Comparison of ENCODE assay signal across 15 cellular contexts in genomic region chr5:55918097-55919035, GRCh38.
A peak's percentile ranks its signal among the peaks of the same experiment; 100 is the strongest.
DNase-seq lines count a peak whose midpoint lies in the region; ATAC-seq and TF ChIP-seq lines count a peak whose summit lies in the region.
"Had no signal": no experiment of that assay in that cellular context is flagged by ENCODE, and none has a peak within 500 bp of the region (broad histone marks: within the 10 kb centered on the region; RNA-seq: fewer than 3 reads in every experiment).

No MANE protein-coding gene starts in this region.

- TF ChIP-seq RAD21 in liver (IDR thresholded peaks at IDR 0.05) (peak in 1 of 2 donors; percentile 4), SK-N-SH (IDR thresholded peaks at IDR 0.05; ENCODE audit: low read length) (no peak)

- H3K79me2 ChIP-seq in SK-N-SH (ENCODE audit: insufficient read depth) = no peaks in the 10 kb centered on the region

- CTCF ChIA-PET in Caco-2 (lab: Charles Lee) (no interaction called here), SK-N-SH (lab: Yijun Ruan, JAX) (no interaction called here)

- H3K4me3 ChIP-seq in Caco-2 (ENCODE audit: low read depth, low read length) (no peak overlapping the region), liver (ENCODE audit: low read depth in 1 of 3, low read length in 3 of 3) (no peak overlapping the region), SK-N-SH (ENCODE audit: low read depth in 2 of 2, low read length in 1 of 2) (no peak overlapping the region)
- H3K4me3 ChIP-seq: tibial nerve had no signal

- peaks cover 44% of the 10 kb centered on the region for H3K4me1 Mint-ChIP-seq in Caco-2 (ENCODE audit: low read depth, unreplicated experiment)
- peaks cover 10% of the 10 kb centered on the region for H3K4me1 Mint-ChIP-seq in activated T-helper 17 cell treated with anti-CD3 and anti-CD28 coated beads, Interleukin-2, amount 50 U/mL, for 72 hours

- H3K27me3 Mint-ChIP-seq in Caco-2 (ENCODE audit: insufficient read depth, unreplicated experiment) = no peaks in the 10 kb centered on the region
- no peaks in the 10 kb centered on the region for H3K27me3 Mint-ChIP-seq in activated T-helper 17 cell treated with anti-CD3 and anti-CD28 coated beads, Interleukin-2, amount 50 U/mL, for 72 hours
- H3K27me3 Mint-ChIP-seq: central memory CD8-positive, alpha-beta T cell had no signal

- peak; percentile 45 for DNase-seq in ACHN
- DNase-seq in Caco-2 = peak in 1 of 2 experiments; percentile 53
- DNase-seq in SK-N-SH = no peak
- no peak for DNase-seq in substantia nigra (lab: John Stamatoyannopoulos, UW)
- DNase-seq: mammary epithelial cell, NCI-H187, NCI-H446 had no signal

- POLR2A ChIA-PET in Caco-2 (lab: Charles Lee) (interaction anchor here (0.7 kb wide), 1 partner anchor 14 kb away, joined by 3 read pairs; no protein-coding TSS in a partner anchor), SK-N-SH (lab: Yijun Ruan, JAX) (no interaction called here)

- intact Hi-C loops in Caco-2 (cut with micrococcal nuclease; ENCODE audit: unreplicated experiment) = no loop called here

- no peaks in the 10 kb centered on the region for H3F3A ChIP-seq in SK-N-SH (replicated peaks; ENCODE audit: insufficient read depth)

- H3K9ac ChIP-seq in liver (ENCODE audit: low read depth in 1 of 2, low read length in 2 of 2) (no peak overlapping the region), SK-N-SH (no peak overlapping the region)

- 91% methylated on average over 17 of the region's 17 CpGs for WGBS in liver
- 91% methylated on average over 17 of the region's 17 CpGs for WGBS in SK-N-SH (ENCODE audit: low lambda C conversion rate)

- no peaks in the 10 kb centered on the region for H3K36me3 ChIP-seq in Caco-2 (ENCODE audit: control insufficient read depth, insufficient read depth, low read length)
- no peaks in the 10 kb centered on the region for H3K36me3 ChIP-seq in liver (ENCODE audit: control insufficient read depth in 4 of 4, insufficient read depth in 3 of 4, low read depth in 1 of 4, low read length in 3 of 4)
- no peaks in the 10 kb centered on the region for H3K36me3 ChIP-seq in SK-N-SH (replicated peaks in 1 of 2; ENCODE audit: control insufficient read depth in 1 of 2, insufficient read depth in 2 of 2, low read length in 1 of 2)
- H3K36me3 ChIP-seq: tibial nerve had no signal

- H3K4me2 ChIP-seq in SK-N-SH = no peak overlapping the region

- TF ChIP-seq EP300 in SK-N-SH (IDR thresholded peaks at IDR 0.05; ENCODE audit: borderline replicate concordance in 1 of 2, low read depth in 1 of 2, low read length in 1 of 2) = no peak

- H3K9me2 ChIP-seq in SK-N-SH = no peaks in the 10 kb centered on the region

- in situ Hi-C loops in ACHN (cut with HindIII; ENCODE audit: low pct_ligation_motif_present, low pct_unique_long_range_greater_than_20kb, low sequenced_read_pairs) = no loop called here

- H2AFZ ChIP-seq in SK-N-SH (ENCODE audit: low read depth) = no peak overlapping the region

- H3K9me3 ChIP-seq in Caco-2 = no peaks in the 10 kb centered on the region
- H3K9me3 ChIP-seq in liver (ENCODE audit: control insufficient read depth in 4 of 4, low read length in 3 of 4) = no peaks in the 10 kb centered on the region
- no peaks in the 10 kb centered on the region for H3K9me3 ChIP-seq in SK-N-SH
- H3K9me3 ChIP-seq: tibial nerve had no signal

- H3K27ac ChIP-seq in liver (ENCODE audit: low read depth in 1 of 2, low read length in 2 of 2) = no peak overlapping the region
- no peak overlapping the region for H3K27ac ChIP-seq in SK-N-SH (ENCODE audit: low read depth in 2 of 2, low read length in 1 of 2)
- no peak overlapping the region for H3K27ac ChIP-seq in substantia nigra (ENCODE audit: low read depth, low read length, poor library complexity, severe bottlenecking)
- H3K27ac ChIP-seq: C4-2B, tibial nerve had no signal

- H3K4me1 ChIP-seq in Caco-2 (peaks cover 62% of the 10 kb centered on the region), liver (ENCODE audit: control insufficient read depth in 4 of 4, insufficient read depth in 4 of 4, low read length in 3 of 4) (no peaks in the 10 kb centered on the region), SK-N-SH (ENCODE audit: control insufficient read depth in 1 of 2, insufficient read depth in 2 of 2, low read depth in 1 of 2, low read length in 1 of 2) (no peaks in the 10 kb centered on the region)
- H3K4me1 ChIP-seq: tibial nerve had no signal

- H4K20me1 ChIP-seq in SK-N-SH (ENCODE audit: insufficient read depth) = no peaks in the 10 kb centered on the region

- peak; percentile 92 for ATAC-seq in activated T-helper 17 cell treated with anti-CD3 and anti-CD28 coated beads, Interleukin-2, amount 50 U/mL, for 72 hours (replicated peaks)
- no peak for ATAC-seq in HG02759 (IDR thresholded peaks at IDR 0.05; ENCODE audit: unreplicated experiment)
- no peak for ATAC-seq in HG03439 (IDR thresholded peaks at IDR 0.05; ENCODE audit: unreplicated experiment)

- TF ChIP-seq CTCF in Caco-2 (IDR thresholded peaks at IDR 0.05; ENCODE audit: insufficient read depth in 1 of 2, low read depth in 1 of 2, low read length in 1 of 2, severe bottlenecking in 1 of 2, unreplicated experiment in 1 of 2) = peak in 1 of 2 experiments; percentile 1
- no peak for TF ChIP-seq CTCF in liver (IDR thresholded peaks at IDR 0.05; ENCODE audit: low read depth, low read length, missing input control)
- no peak for TF ChIP-seq CTCF in SK-N-SH (IDR thresholded peaks at IDR 0.05)

- H3K36me3 Mint-ChIP-seq in Caco-2 (ENCODE audit: insufficient read depth, unreplicated experiment) = no peaks in the 10 kb centered on the region
- H3K36me3 Mint-ChIP-seq in activated T-helper 17 cell treated with anti-CD3 and anti-CD28 coated beads, Interleukin-2, amount 50 U/mL, for 72 hours (ENCODE audit: low read depth) = no peaks in the 10 kb centered on the region

- H3K4me3 Mint-ChIP-seq in Caco-2 (ENCODE audit: unreplicated experiment) = no peak overlapping the region
- H3K4me3 Mint-ChIP-seq in activated T-helper 17 cell treated with anti-CD3 and anti-CD28 coated beads, Interleukin-2, amount 50 U/mL, for 72 hours = no peak overlapping the region
- H3K4me3 Mint-ChIP-seq: central memory CD8-positive, alpha-beta T cell; nephron had no signal

- BruUV-seq in Caco-2 (replicated peaks; lab: Mats Ljungman, UMichigan) = no TSS peak

- H3K27me3 ChIP-seq in Caco-2 (replicated peaks; ENCODE audit: control insufficient read depth, insufficient read depth, low read length) (no peaks in the 10 kb centered on the region), liver (ENCODE audit: control insufficient read depth in 4 of 4, insufficient read depth in 4 of 4, low read length in 3 of 4) (no peaks in the 10 kb centered on the region), SK-N-SH (ENCODE audit: insufficient read depth) (no peaks in the 10 kb centered on the region)
- H3K27me3 ChIP-seq: tibial nerve had no signal

- H3K9me3 Mint-ChIP-seq in Caco-2 (ENCODE audit: unreplicated experiment) = no peaks in the 10 kb centered on the region
- H3K9me3 Mint-ChIP-seq in activated T-helper 17 cell treated with anti-CD3 and anti-CD28 coated beads, Interleukin-2, amount 50 U/mL, for 72 hours = no peaks in the 10 kb centered on the region
- H3K9me3 Mint-ChIP-seq: central memory CD8-positive, alpha-beta T cell; nephron had no signal

- H3K27ac Mint-ChIP-seq in Caco-2 (ENCODE audit: unreplicated experiment) = peak overlapping the region; percentile 84
- no peak overlapping the region for H3K27ac Mint-ChIP-seq in activated T-helper 17 cell treated with anti-CD3 and anti-CD28 coated beads, Interleukin-2, amount 50 U/mL, for 72 hours
- H3K27ac Mint-ChIP-seq: nephron had no signal

TF ChIP-seq in liver, 16 proteins besides CTCF, POLR2A, EP300 and RAD21:
- TF ChIP-seq RXRA (IDR thresholded peaks at IDR 0.05) (peak; percentile 46 to 94), NR2F2 (IDR thresholded peaks at IDR 0.05) (peak; percentile 42), FOXA2 (IDR thresholded peaks at IDR 0.05) (no peak)

TF ChIP-seq in SK-N-SH, 30 proteins besides CTCF, POLR2A, EP300 and RAD21:
- TF ChIP-seq FOXM1 (IDR thresholded peaks at IDR 0.05; ENCODE audit: low read depth) (no peak), RFX5 (IDR thresholded peaks at IDR 0.05; ENCODE audit: low read length) (no peak), FOSL2 (IDR thresholded peaks at IDR 0.05; ENCODE audit: borderline replicate concordance, low read depth) (no peak), SMC3 (IDR thresholded peaks at IDR 0.05; ENCODE audit: low read depth, low read length) (no peak)
- TF ChIP-seq, protein P1, sequence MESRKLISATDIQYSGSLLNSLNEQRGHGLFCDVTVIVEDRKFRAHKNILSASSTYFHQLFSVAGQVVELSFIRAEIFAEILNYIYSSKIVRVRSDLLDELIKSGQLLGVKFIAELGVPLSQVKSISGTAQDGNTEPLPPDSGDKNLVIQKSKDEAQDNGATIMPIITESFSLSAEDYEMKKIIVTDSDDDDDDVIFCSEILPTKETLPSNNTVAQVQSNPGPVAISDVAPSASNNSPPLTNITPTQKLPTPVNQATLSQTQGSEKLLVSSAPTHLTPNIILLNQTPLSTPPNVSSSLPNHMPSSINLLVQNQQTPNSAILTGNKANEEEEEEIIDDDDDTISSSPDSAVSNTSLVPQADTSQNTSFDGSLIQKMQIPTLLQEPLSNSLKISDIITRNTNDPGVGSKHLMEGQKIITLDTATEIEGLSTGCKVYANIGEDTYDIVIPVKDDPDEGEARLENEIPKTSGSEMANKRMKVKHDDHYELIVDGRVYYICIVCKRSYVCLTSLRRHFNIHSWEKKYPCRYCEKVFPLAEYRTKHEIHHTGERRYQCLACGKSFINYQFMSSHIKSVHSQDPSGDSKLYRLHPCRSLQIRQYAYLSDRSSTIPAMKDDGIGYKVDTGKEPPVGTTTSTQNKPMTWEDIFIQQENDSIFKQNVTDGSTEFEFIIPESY (IDR thresholded peaks at IDR 0.05; ENCODE audit: borderline replicate concordance, low read depth) = no peak
